In the genomic region with DNA sequence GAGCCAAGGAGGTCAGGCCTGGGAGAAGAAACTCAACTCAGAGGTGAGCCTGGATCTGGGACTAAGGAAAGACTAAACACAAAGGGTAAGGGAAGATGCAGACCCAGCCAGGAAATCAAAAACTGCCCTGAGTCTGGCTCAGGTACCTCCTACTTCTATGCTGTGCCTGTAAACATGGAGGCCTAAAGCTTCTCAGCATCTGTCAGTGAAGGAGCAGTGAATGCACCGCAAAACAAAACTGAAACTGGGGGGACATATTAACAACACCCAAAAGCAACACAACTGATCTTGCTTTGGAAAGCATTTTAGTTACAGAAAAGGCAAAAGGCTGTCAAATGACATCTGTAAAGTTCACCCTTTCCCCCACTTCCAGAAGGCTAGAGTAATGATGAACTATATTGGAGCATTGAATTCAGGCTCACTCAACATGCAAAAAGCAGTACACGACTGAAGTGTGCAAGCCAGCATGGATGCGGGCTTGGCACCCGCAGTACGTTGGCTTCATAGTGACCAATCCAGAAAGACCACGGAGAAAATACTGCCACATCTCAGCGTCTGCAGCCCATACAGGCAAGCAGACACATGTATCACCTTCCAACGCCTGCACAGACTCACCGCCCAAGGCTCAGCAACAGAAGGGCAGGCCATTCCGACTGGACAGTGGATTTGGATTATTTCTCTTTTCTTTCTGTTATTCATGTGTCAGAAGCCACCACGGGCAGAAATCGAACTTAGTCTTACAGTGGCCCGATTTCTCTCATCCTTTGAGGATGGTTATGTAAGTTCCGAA, we compare ENCODE assay signal across 1 cellular context.
TF ChIP-seq lines count a peak whose summit lies in the region.

No MANE protein-coding gene starts in this region.

TF ChIP-seq in neural cell, 6 proteins besides CTCF, POLR2A, EP300 and RAD21:
- TF ChIP-seq, protein P1, sequence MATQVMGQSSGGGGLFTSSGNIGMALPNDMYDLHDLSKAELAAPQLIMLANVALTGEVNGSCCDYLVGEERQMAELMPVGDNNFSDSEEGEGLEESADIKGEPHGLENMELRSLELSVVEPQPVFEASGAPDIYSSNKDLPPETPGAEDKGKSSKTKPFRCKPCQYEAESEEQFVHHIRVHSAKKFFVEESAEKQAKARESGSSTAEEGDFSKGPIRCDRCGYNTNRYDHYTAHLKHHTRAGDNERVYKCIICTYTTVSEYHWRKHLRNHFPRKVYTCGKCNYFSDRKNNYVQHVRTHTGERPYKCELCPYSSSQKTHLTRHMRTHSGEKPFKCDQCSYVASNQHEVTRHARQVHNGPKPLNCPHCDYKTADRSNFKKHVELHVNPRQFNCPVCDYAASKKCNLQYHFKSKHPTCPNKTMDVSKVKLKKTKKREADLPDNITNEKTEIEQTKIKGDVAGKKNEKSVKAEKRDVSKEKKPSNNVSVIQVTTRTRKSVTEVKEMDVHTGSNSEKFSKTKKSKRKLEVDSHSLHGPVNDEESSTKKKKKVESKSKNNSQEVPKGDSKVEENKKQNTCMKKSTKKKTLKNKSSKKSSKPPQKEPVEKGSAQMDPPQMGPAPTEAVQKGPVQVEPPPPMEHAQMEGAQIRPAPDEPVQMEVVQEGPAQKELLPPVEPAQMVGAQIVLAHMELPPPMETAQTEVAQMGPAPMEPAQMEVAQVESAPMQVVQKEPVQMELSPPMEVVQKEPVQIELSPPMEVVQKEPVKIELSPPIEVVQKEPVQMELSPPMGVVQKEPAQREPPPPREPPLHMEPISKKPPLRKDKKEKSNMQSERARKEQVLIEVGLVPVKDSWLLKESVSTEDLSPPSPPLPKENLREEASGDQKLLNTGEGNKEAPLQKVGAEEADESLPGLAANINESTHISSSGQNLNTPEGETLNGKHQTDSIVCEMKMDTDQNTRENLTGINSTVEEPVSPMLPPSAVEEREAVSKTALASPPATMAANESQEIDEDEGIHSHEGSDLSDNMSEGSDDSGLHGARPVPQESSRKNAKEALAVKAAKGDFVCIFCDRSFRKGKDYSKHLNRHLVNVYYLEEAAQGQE (IDR thresholded peaks at IDR 0.05; ENCODE audit: borderline replicate concordance), result no peak
- no peak for TF ChIP-seq SMC3 (conservative IDR thresholded peaks at IDR 0.05; ENCODE audit: poor library complexity)
- TF ChIP-seq TAF1 (IDR thresholded peaks at IDR 0.05; ENCODE audit: low read depth), result no peak
- no peak for TF ChIP-seq POLR2AphosphoS5 (IDR thresholded peaks at IDR 0.05)
- no peak for TF ChIP-seq EZH2 (IDR thresholded peaks at IDR 0.05; ENCODE audit: borderline replicate concordance, insufficient read depth, low read length, poor library complexity, severe bottlenecking)
- no peak for TF ChIP-seq MXI1 (conservative IDR thresholded peaks at IDR 0.05; ENCODE audit: poor library complexity, severe bottlenecking)
